8 cellular contexts compared by ENCODE assay signal in genomic region chr6:126339796-126340750, GRCh38. TPM values are rescaled to one million over a fixed set of nuclear protein-coding genes. Genes with fewer than 3 reads are reported as not detected.
DNase-seq lines count a peak whose midpoint lies in the region; ATAC-seq and TF ChIP-seq lines count a peak whose summit lies in the region.

CENPW (plus strand) TSS chr6:126340115; CDS start chr6:126340274, 159 bp downstream.

- H3K4me3 ChIP-seq in fibroblast of pulmonary artery (replicated peaks; ENCODE audit: low read depth, low read length), result peak within 1 kb of the TSS; percentile 87

- H3K4me3 Mint-ChIP-seq in activated T-helper 1 cell treated with anti-CD3 and anti-CD28 coated beads, Interleukin-12 subunit alpha, Interleukin-12 subunit beta, Interleukin-2, Interleukin-4 antibody, amounts not matched to agents 30 ng/mL and 10 ng/mL and 1 ng/mL, durations not matched to agents 14 hours and 24 hours and 36 hours, result no peak within 1 kb of the TSS
- no peak within 1 kb of the TSS for H3K4me3 Mint-ChIP-seq in natural killer cell treated with Interleukin-12 subunit alpha and Interleukin-12 subunit beta and Interleukin-15 and Interleukin-18, amount 100 ng/mL, for 72 hours

- no peaks in the 10 kb centered on the region for H3K9me3 Mint-ChIP-seq in activated T-helper 1 cell treated with anti-CD3 and anti-CD28 coated beads, Interleukin-12 subunit alpha, Interleukin-12 subunit beta, Interleukin-2, Interleukin-4 antibody, amounts not matched to agents 30 ng/mL and 10 ng/mL and 1 ng/mL, durations not matched to agents 14 hours and 24 hours and 36 hours
- H3K9me3 Mint-ChIP-seq in natural killer cell treated with Interleukin-12 subunit alpha and Interleukin-12 subunit beta and Interleukin-15 and Interleukin-18, amount 100 ng/mL, for 72 hours, result no peaks in the 10 kb centered on the region

- DNase-seq in ELR (ENCODE audit: low read depth) (peak; percentile 95), H4 (ENCODE audit: low spot score) (peak; percentile 74), LHCN-M2 (ENCODE audit: low read depth) (peak; percentile 76), RPMI8226 (peak; percentile 91), fibroblast of pulmonary artery (ENCODE audit: low read depth) (peak; percentile 81)
- DNase-seq in activated T-helper 1 cell treated with anti-CD3 and anti-CD28 coated beads, Interleukin-12 subunit alpha, Interleukin-12 subunit beta, Interleukin-2, Interleukin-4 antibody, amounts not matched to agents 30 ng/mL and 10 ng/mL and 1 ng/mL, durations not matched to agents 14 hours and 24 hours and 36 hours (ENCODE audit: low spot score), result peak; percentile 92
- DNase-seq in natural killer cell treated with Interleukin-12 subunit alpha and Interleukin-12 subunit beta and Interleukin-15 and Interleukin-18, amount 100 ng/mL, for 72 hours (ENCODE audit: low spot score), result peak; percentile 90
- peak; percentile 86 for DNase-seq in stimulated activated naive CD4-positive, alpha-beta T cell treated with Interleukin-2 at 50 U/mL for 16 hours (lab: John Stamatoyannopoulos, UW)

- ATAC-seq in natural killer cell treated with Interleukin-12 subunit alpha and Interleukin-12 subunit beta and Interleukin-15 and Interleukin-18, amount 100 ng/mL, for 72 hours, result peak; percentile 91 to 94

- H3K36me3 Mint-ChIP-seq in activated T-helper 1 cell treated with anti-CD3 and anti-CD28 coated beads, Interleukin-12 subunit alpha, Interleukin-12 subunit beta, Interleukin-2, Interleukin-4 antibody, amounts not matched to agents 30 ng/mL and 10 ng/mL and 1 ng/mL, durations not matched to agents 14 hours and 24 hours and 36 hours (ENCODE audit: low read depth), result no peaks in the 10 kb centered on the region
- no peaks in the 10 kb centered on the region for H3K36me3 Mint-ChIP-seq in natural killer cell treated with Interleukin-12 subunit alpha and Interleukin-12 subunit beta and Interleukin-15 and Interleukin-18, amount 100 ng/mL, for 72 hours

- TF ChIP-seq CTCF in fibroblast of pulmonary artery (IDR thresholded peaks at IDR 0.05; ENCODE audit: low read length, missing control alignments), result no peak

- no peak within 1 kb of the TSS for H3K27ac Mint-ChIP-seq in activated T-helper 1 cell treated with anti-CD3 and anti-CD28 coated beads, Interleukin-12 subunit alpha, Interleukin-12 subunit beta, Interleukin-2, Interleukin-4 antibody, amounts not matched to agents 30 ng/mL and 10 ng/mL and 1 ng/mL, durations not matched to agents 14 hours and 24 hours and 36 hours
- H3K27ac Mint-ChIP-seq in natural killer cell treated with Interleukin-12 subunit alpha and Interleukin-12 subunit beta and Interleukin-15 and Interleukin-18, amount 100 ng/mL, for 72 hours, result peak within 1 kb of the TSS in 1 of 2 donors; percentile 68

- intact Hi-C loops in activated T-helper 1 cell treated with anti-CD3 and anti-CD28 coated beads, Interleukin-12 subunit alpha, Interleukin-12 subunit beta, Interleukin-2, Interleukin-4 antibody, amounts not matched to agents 30 ng/mL and 10 ng/mL and 1 ng/mL, durations not matched to agents 14 hours and 24 hours and 36 hours (cut with micrococcal nuclease), result loop anchor here (1.0 to 5.0 kb wide), 5 partner anchors 353 to 1080 kb away; partner anchors contain the start of genes HDDC2, HEY2, NCOA7 and TRMT11

- H3K4me1 Mint-ChIP-seq in activated T-helper 1 cell treated with anti-CD3 and anti-CD28 coated beads, Interleukin-12 subunit alpha, Interleukin-12 subunit beta, Interleukin-2, Interleukin-4 antibody, amounts not matched to agents 30 ng/mL and 10 ng/mL and 1 ng/mL, durations not matched to agents 14 hours and 24 hours and 36 hours (ENCODE audit: low read depth), result peaks cover 27% of the 10 kb centered on the region
- H3K4me1 Mint-ChIP-seq in natural killer cell treated with Interleukin-12 subunit alpha and Interleukin-12 subunit beta and Interleukin-15 and Interleukin-18, amount 100 ng/mL, for 72 hours (ENCODE audit: low read depth in 2 of 2), result peaks cover 4 to 12% of the 10 kb centered on the region in 2 donors

- no peaks in the 10 kb centered on the region for H3K27me3 Mint-ChIP-seq in activated T-helper 1 cell treated with anti-CD3 and anti-CD28 coated beads, Interleukin-12 subunit alpha, Interleukin-12 subunit beta, Interleukin-2, Interleukin-4 antibody, amounts not matched to agents 30 ng/mL and 10 ng/mL and 1 ng/mL, durations not matched to agents 14 hours and 24 hours and 36 hours (ENCODE audit: insufficient read depth)
- no peaks in the 10 kb centered on the region for H3K27me3 Mint-ChIP-seq in natural killer cell treated with Interleukin-12 subunit alpha and Interleukin-12 subunit beta and Interleukin-15 and Interleukin-18, amount 100 ng/mL, for 72 hours

RNA-seq across cellular contexts. Expression of gene CENPW, which starts in this region (rescaled TPM):
- total RNA-seq in H4 (2014; rRNA removed; shearing (Covaris generic)), result 21.8 and 25.7 TPM in 2 replicates
- 17.8 and 22.0 TPM in 2 replicates for total RNA-seq in LHCN-M2 (2014; rRNA removed)
- 40.7 TPM for polyA plus RNA-seq in LHCN-M2 (2012)
- 43.4 and 44.2 TPM in 2 replicates for total RNA-seq in activated T-helper 1 cell treated with anti-CD3 and anti-CD28 coated beads, Interleukin-12 subunit alpha, Interleukin-12 subunit beta, Interleukin-2, Interleukin-4 antibody, amounts not matched to agents 30 ng/mL and 10 ng/mL and 1 ng/mL, durations not matched to agents 14 hours and 24 hours and 36 hours
- 10 to 100 TPM; 36.2 to 50.4 TPM for total RNA-seq in natural killer cell treated with Interleukin-12 subunit alpha and Interleukin-12 subunit beta and Interleukin-15 and Interleukin-18, amount 100 ng/mL, for 72 hours

Comparison
In these comparisons a context has a peak if more than half of its experiments do, and no peak if none do; other contexts are left out.
1. Peak in every context shown above with its lines: DNase-seq, ATAC-seq and H3K4me3 ChIP-seq.